In the genomic region with DNA sequence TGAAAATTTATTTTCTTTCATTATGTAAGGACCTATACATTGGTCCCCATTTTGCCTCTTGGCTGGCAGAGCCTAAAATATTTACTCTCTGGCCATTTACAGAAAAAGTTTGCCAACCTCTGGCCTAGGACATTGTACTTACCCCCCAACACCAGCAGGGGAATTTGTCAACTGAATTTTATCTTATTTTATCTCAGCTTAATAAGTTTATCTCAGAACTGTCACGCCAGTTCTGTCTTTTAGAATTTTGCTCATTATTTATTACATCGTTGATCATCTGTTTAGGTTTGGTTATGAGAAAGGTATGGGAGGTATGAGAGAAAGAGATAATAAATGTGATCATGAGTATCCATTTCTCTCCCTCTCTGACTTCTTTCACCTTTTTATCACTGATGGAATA, we compare ENCODE assay signal across 1 cellular context.
TF ChIP-seq lines count a peak whose summit lies in the region.

No MANE protein-coding gene starts in this region.

TF ChIP-seq in A549, 52 proteins besides CTCF, POLR2A, EP300 and RAD21 (continued from another document):
- TF ChIP-seq TP53 (CRISPR knock-in tag; IDR thresholded peaks at IDR 0.05) (no peak), POLR2AphosphoS2 (conservative IDR thresholded peaks at IDR 0.05; ENCODE audit: low read length) (no peak), NFE2L2 (conservative IDR thresholded peaks at IDR 0.05; ENCODE audit: low read length) (no peak), MAFK (IDR thresholded peaks at IDR 0.05; ENCODE audit: partially characterized antibody) (no peak), RCOR1 (IDR thresholded peaks at IDR 0.05; ENCODE audit: low read depth, low read length) (no peak), EHMT2 (IDR thresholded peaks at IDR 0.05; ENCODE audit: low read depth) (no peak), RNF2 (IDR thresholded peaks at IDR 0.05; ENCODE audit: borderline replicate concordance, low read depth) (no peak), GATA3 (IDR thresholded peaks at IDR 0.05; ENCODE audit: borderline replicate concordance) (no peak), SMC3 (IDR thresholded peaks at IDR 0.05) (no peak)
- TF ChIP-seq, protein P1, sequence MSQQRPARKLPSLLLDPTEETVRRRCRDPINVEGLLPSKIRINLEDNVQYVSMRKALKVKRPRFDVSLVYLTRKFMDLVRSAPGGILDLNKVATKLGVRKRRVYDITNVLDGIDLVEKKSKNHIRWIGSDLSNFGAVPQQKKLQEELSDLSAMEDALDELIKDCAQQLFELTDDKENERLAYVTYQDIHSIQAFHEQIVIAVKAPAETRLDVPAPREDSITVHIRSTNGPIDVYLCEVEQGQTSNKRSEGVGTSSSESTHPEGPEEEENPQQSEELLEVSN (IDR thresholded peaks at IDR 0.05; ENCODE audit: borderline replicate concordance, low read depth) = no peak
- TF ChIP-seq, protein P2, sequence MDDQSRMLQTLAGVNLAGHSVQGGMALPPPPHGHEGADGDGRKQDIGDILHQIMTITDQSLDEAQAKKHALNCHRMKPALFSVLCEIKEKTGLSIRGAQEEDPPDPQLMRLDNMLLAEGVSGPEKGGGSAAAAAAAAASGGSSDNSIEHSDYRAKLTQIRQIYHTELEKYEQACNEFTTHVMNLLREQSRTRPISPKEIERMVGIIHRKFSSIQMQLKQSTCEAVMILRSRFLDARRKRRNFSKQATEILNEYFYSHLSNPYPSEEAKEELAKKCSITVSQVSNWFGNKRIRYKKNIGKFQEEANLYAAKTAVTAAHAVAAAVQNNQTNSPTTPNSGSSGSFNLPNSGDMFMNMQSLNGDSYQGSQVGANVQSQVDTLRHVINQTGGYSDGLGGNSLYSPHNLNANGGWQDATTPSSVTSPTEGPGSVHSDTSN (IDR thresholded peaks at IDR 0.05) = no peak
